Comparison of ENCODE assay signal across 8 cellular contexts in genomic region chr12:69470189-69471094, GRCh38.
DNase-seq lines count a peak whose midpoint lies in the region; ATAC-seq and TF ChIP-seq lines count a peak whose summit lies in the region.

FRS2 (plus strand) TSS chr12:69470388; CDS start chr12:69569031, 98,643 bp downstream.

- H3K4me3 ChIP-seq in WI38 (ENCODE audit: low read depth, low read length) = peak within 1 kb of the TSS; percentile 88
- H3K4me3 ChIP-seq in cardiac fibroblast (replicated peaks in 1 of 2; ENCODE audit: low read depth in 2 of 2, low read length in 2 of 2) = peak within 1 kb of the TSS; percentile 80 to 94

- ATAC-seq in GM18873 (IDR thresholded peaks at IDR 0.05; ENCODE audit: low FRiP score, unreplicated experiment) = peak; percentile 92
- ATAC-seq in HG03139 (IDR thresholded peaks at IDR 0.05; ENCODE audit: unreplicated experiment) = peak; percentile 95

- TF ChIP-seq CTCF in WI38 (IDR thresholded peaks at IDR 0.05; ENCODE audit: low read depth, low read length) (no peak; the same call in 1 of the 2 replicates), cardiac fibroblast (IDR thresholded peaks at IDR 0.05; ENCODE audit: low read depth, low read length) (peak; percentile 38)

- DNase-seq in AG08395 (ENCODE audit: low spot score) = peak; percentile 96
- peak; percentile 96 for DNase-seq in NCI-H2196 treated with DMSO at 0.1 percent for 48 hours (lab: John Stamatoyannopoulos, UW; ENCODE audit: unreplicated experiment)
- DNase-seq in cardiac fibroblast (ENCODE audit: low read depth in 2 of 2) = peak; percentile 90 to 94
- DNase-seq in inferior parietal cortex (ENCODE audit: extremely low spot score) = peak; percentile 95
- peak; percentile 77 to 88 for DNase-seq in stimulated activated CD4-positive, alpha-beta T cell treated with anti-CD3 and anti-CD28 coated beads, Interleukin-12 subunit alpha, Interleukin-12 subunit beta, amount 100 ng/mL, for 24 hours (ENCODE audit: low read depth in 2 of 2)

Comparison
In these comparisons a context has a peak if more than half of its experiments do, and no peak if none do; other contexts are left out.
1. Peak in every context shown above with its lines: DNase-seq, ATAC-seq and H3K4me3 ChIP-seq.